ENCODE assay signal across 16 cellular contexts in genomic region chr9:98085955-98086354, GRCh38. TPM values are rescaled to one million over a fixed set of nuclear protein-coding genes. Genes with fewer than 3 reads are reported as not detected.
DNase-seq lines count a peak whose midpoint lies in the region; ATAC-seq and TF ChIP-seq lines count a peak whose summit lies in the region.
"Had no signal": no experiment of that assay in that cellular context is flagged by ENCODE, and none has a peak within 500 bp of the region (broad histone marks: within the 10 kb centered on the region; RNA-seq: fewer than 3 reads in every experiment).

No MANE protein-coding gene starts in this region.

- DNase-seq in DMS 273 (lab: John Stamatoyannopoulos, UW; ENCODE audit: unreplicated experiment) (peak; percentile 56), DMS 273 treated with DMSO at 0.1 percent for 48 hours (lab: John Stamatoyannopoulos, UW) (no peak), GM12865 (ENCODE audit: low read depth) (peak; percentile 28), T-cell (no peak), memory B cell (ENCODE audit: low spot score in 2 of 2) (no peak), NCI-H2196 (lab: John Stamatoyannopoulos, UW; ENCODE audit: unreplicated experiment) (no peak)
- no peak for DNase-seq in activated CD8-positive, alpha-beta memory T cell treated with anti-CD3 and anti-CD28 coated beads for 24 hours
- DNase-seq: activated gamma-delta T cell; cortex of kidney; foreskin melanocyte; NCI-H226; stimulated activated CD4-positive, alpha-beta T cell treated with anti-CD3 and anti-CD28 coated beads, Interleukin-15, amount 100 ng/mL, for 24 hours; stimulated activated naive CD8-positive, alpha-beta T cell treated with anti-CD3 and anti-CD28 coated beads, Interleukin-15, amount 100 ng/mL, for 72 hours had no signal

- H3K27ac Mint-ChIP-seq in T-cell (peak overlapping the region; percentile 81 to 82), memory B cell (peak overlapping the region; percentile 66)

- H3K9me3 Mint-ChIP-seq in T-cell (no peaks in the 10 kb centered on the region), memory B cell (no peaks in the 10 kb centered on the region)
- H3K9me3 Mint-ChIP-seq: stimulated activated naive CD8-positive, alpha-beta T cell treated with anti-CD3 and anti-CD28 coated beads, Interleukin-15, amount 100 ng/mL, for 72 hours had no signal

- CTCF ChIA-PET in T-cell (lab: Charles Lee): interaction anchor here in 1 of 2 donors (1.0 kb wide), 1 partner anchor 15 kb away, joined by 3 read pairs; no protein-coding TSS in a partner anchor

- POLR2A ChIA-PET in T-cell (lab: Charles Lee): interaction anchor here (0.6 to 0.9 kb wide), 2 partner anchors 9 to 11 kb away, joined by 3 read pairs; no protein-coding TSS in a partner anchor

- no peak for TF ChIP-seq CTCF in GM12865 (IDR thresholded peaks at IDR 0.05; ENCODE audit: insufficient read depth, low read depth, low read length, missing control alignments)

- H3K36me3 Mint-ChIP-seq in T-cell (peaks cover 62% of the 10 kb centered on the region), memory B cell (peaks cover 18% of the 10 kb centered on the region)

- no peak overlapping the region for H3K4me3 ChIP-seq in GM12865 (ENCODE audit: low read depth, low read length)
- H3K4me3 ChIP-seq: SJCRH30 had no signal

- H3K4me1 Mint-ChIP-seq in T-cell: peaks cover 57 to 65% (median 61%) of the 10 kb centered on the region in 3 donors
- peaks cover 16% of the 10 kb centered on the region for H3K4me1 Mint-ChIP-seq in memory B cell

- H3K27me3 Mint-ChIP-seq in T-cell: no peaks in the 10 kb centered on the region
- H3K27me3 Mint-ChIP-seq in memory B cell: no peaks in the 10 kb centered on the region
- H3K27me3 Mint-ChIP-seq: stimulated activated naive CD8-positive, alpha-beta T cell treated with anti-CD3 and anti-CD28 coated beads, Interleukin-15, amount 100 ng/mL, for 72 hours had no signal

- ATAC-seq in T-cell (replicated peaks in 1 of 4) (no peak), memory B cell (ENCODE audit: low read depth) (no peak), GM21528 (IDR thresholded peaks at IDR 0.05; ENCODE audit: low FRiP score, unreplicated experiment) (no peak)
- ATAC-seq: left colon; stimulated activated naive CD8-positive, alpha-beta T cell treated with anti-CD3 and anti-CD28 coated beads, Interleukin-15, amount 100 ng/mL, for 72 hours had no signal

- peak overlapping the region in 1 of 3 donors; percentile 61 for H3K4me3 Mint-ChIP-seq in T-cell
- no peak overlapping the region for H3K4me3 Mint-ChIP-seq in memory B cell

RNA-seq across cellular contexts. Expression of gene NANS, which starts 29.4 kb away (rescaled TPM):
- total RNA-seq in T-cell: 10 to 100 TPM; 21.7 to 57.5 (median 27.6) TPM

RNA-seq across cellular contexts. Expression of gene TRIM14, which starts 33.1 kb away (rescaled TPM):
- 10 to 100 TPM; 75.7 to 98.9 (median 85.3) TPM for total RNA-seq in T-cell

Comparison
In these comparisons a context has a peak if more than half of its experiments do, and no peak if none do; other contexts are left out.
1. DNase-seq: peak in DMS 273 (single experiment) and GM12865 (single experiment); none in DMS 273 treated with DMSO at 0.1 percent for 48 hours (single experiment), T-cell (0 of 34), memory B cell (0 of 2), NCI-H2196 (single experiment) and activated CD8-positive, alpha-beta memory T cell treated with anti-CD3 and anti-CD28 coated beads for 24 hours (single experiment).